10 cellular contexts compared by ENCODE assay signal in genomic region chr16:62067182-62067581, GRCh38. TPM values are rescaled to one million over a fixed set of nuclear protein-coding genes. Genes with fewer than 3 reads are reported as not detected.
"Had no signal": no experiment of that assay in that cellular context is flagged by ENCODE, and none has a peak within 500 bp of the region (broad histone marks: within the 10 kb centered on the region; RNA-seq: fewer than 3 reads in every experiment).

No MANE protein-coding gene starts in this region.

- ATAC-seq: HCT116, K562 had no signal

- H3K4me3 Mint-ChIP-seq: HFFc6 had no signal

- H3K27ac Mint-ChIP-seq: HFFc6 had no signal

- H3K4me1 ChIP-seq: HAP-1 had no signal

- H3K36me3 ChIP-seq: HAP-1 had no signal

- DNase-seq: GM23248, GOT3, H7, HFFc6, IMR-90, KG1 had no signal

- H3K27ac ChIP-seq: GM23248 had no signal

- H3K9me3 ChIP-seq: HAP-1 had no signal

- H3K4me3 ChIP-seq: GM23248, HAP-1, K562 had no signal

RNA-seq across cellular contexts. Expression of gene CDH8, which starts 30.9 kb away (rescaled TPM):
- total RNA-seq: GM23248, HFFc6, HT-29, IMR-90 had no signal
